Comparison of ENCODE assay signal across 9 cellular contexts in genomic region chr18:45324489-45325111, GRCh38.
DNase-seq lines count a peak whose midpoint lies in the region; ATAC-seq and TF ChIP-seq lines count a peak whose summit lies in the region.
"Had no signal": no experiment of that assay in that cellular context is flagged by ENCODE, and none has a peak within 500 bp of the region (broad histone marks: within the 10 kb centered on the region; RNA-seq: fewer than 3 reads in every experiment).

No MANE protein-coding gene starts in this region.

- no peaks in the 10 kb centered on the region for H3K9me3 ChIP-seq in tibial nerve
- H3K9me3 ChIP-seq in Karpas-422 (ENCODE audit: low read length): no peaks in the 10 kb centered on the region

- H2AFZ ChIP-seq in Karpas-422 (ENCODE audit: low read length): no peak overlapping the region

- H3K79me2 ChIP-seq in Karpas-422 (ENCODE audit: low read length): no peaks in the 10 kb centered on the region

- H4K20me1 ChIP-seq in Karpas-422 (ENCODE audit: insufficient read depth, low read depth, low read length): no peaks in the 10 kb centered on the region

- peaks cover 0 to 46% (median 3%) of the 10 kb centered on the region in 4 donors for H3K4me1 ChIP-seq in tibial nerve
- peaks cover 22% of the 10 kb centered on the region for H3K4me1 ChIP-seq in Karpas-422 (ENCODE audit: low read length)

- DNase-seq in NCI-H1694 treated with DMSO at 0.1 percent for 48 hours (lab: John Stamatoyannopoulos, UW): peak; percentile 47
- DNase-seq in cardiac fibroblast (ENCODE audit: low read depth in 2 of 2): peak; percentile 12 to 94
- DNase-seq in left lobe of liver (ENCODE audit: low spot score): peak; percentile 81
- peak; percentile 57 to 66 for DNase-seq in tibial nerve (ENCODE audit: low spot score in 2 of 2)
- no peak for DNase-seq in stimulated activated CD4-positive, alpha-beta T cell treated with anti-CD3 and anti-CD28 coated beads, Interleukin-2, amount 100 ng/mL, for 48 hours
- no peak for DNase-seq in HUDEP-2 (lab: John Stamatoyannopoulos, UW; ENCODE audit: unreplicated experiment in 76 of 76)
- DNase-seq in Karpas-422: no peak
- DNase-seq: activated CD4-positive, alpha-beta memory T cell treated with anti-CD3 and anti-CD28 coated beads, Interleukin-2, amount 10 ng/mL, durations not matched to agents 7 days and 5 days; NCI-H526 treated with DMSO at 0.1 percent for 48 hours had no signal

- H3K4me3 ChIP-seq in cardiac fibroblast (replicated peaks in 1 of 2; ENCODE audit: low read depth in 2 of 2, low read length in 2 of 2): no peak overlapping the region
- no peak overlapping the region for H3K4me3 ChIP-seq in tibial nerve
- no peak overlapping the region for H3K4me3 ChIP-seq in Karpas-422 (ENCODE audit: low read length)

- no peak for TF ChIP-seq POLR2A in tibial nerve (IDR thresholded peaks at IDR 0.05)

- no peak for TF ChIP-seq CTCF in cardiac fibroblast (IDR thresholded peaks at IDR 0.05; ENCODE audit: low read depth, low read length)
- no peak for TF ChIP-seq CTCF in tibial nerve (IDR thresholded peaks at IDR 0.05)

- 32 to 38% methylated on average over 10 of the region's 10 CpGs for WGBS in tibial nerve, 2 donors

- no peak overlapping the region for H3K4me2 ChIP-seq in Karpas-422 (ENCODE audit: low read depth, low read length, poor library complexity, severe bottlenecking)

- no peaks in the 10 kb centered on the region for H3K9me2 ChIP-seq in Karpas-422 (replicated peaks; ENCODE audit: insufficient read depth, low read length)

- H3K9ac ChIP-seq in Karpas-422 (ENCODE audit: low read length): no peak overlapping the region

- H3K27ac ChIP-seq in tibial nerve (peak overlapping the region in 2 of 4 donors; percentile 36), Karpas-422 (ENCODE audit: low read length) (no peak overlapping the region)

- H3K36me3 ChIP-seq in tibial nerve: no peaks in the 10 kb centered on the region
- H3K36me3 ChIP-seq in Karpas-422 (ENCODE audit: insufficient read depth, low read length): no peaks in the 10 kb centered on the region

- TF ChIP-seq EP300 in tibial nerve (IDR thresholded peaks at IDR 0.05): peak in 1 of 2 donors; percentile 83

- peak; percentile 80 for ATAC-seq in left lobe of liver

- H3K27me3 ChIP-seq in tibial nerve: no peaks in the 10 kb centered on the region
- no peaks in the 10 kb centered on the region for H3K27me3 ChIP-seq in Karpas-422 (ENCODE audit: low read length)

Comparison
In these comparisons a context has a peak if more than half of its experiments do, and no peak if none do; other contexts are left out.
1. DNase-seq: peak in NCI-H1694 treated with DMSO at 0.1 percent for 48 hours (single experiment), cardiac fibroblast (2 of 2), left lobe of liver (single experiment) and tibial nerve (2 of 2); none in stimulated activated CD4-positive, alpha-beta T cell treated with anti-CD3 and anti-CD28 coated beads, Interleukin-2, amount 100 ng/mL, for 48 hours (0 of 2), HUDEP-2 (0 of 76) and Karpas-422 (single experiment).